Comparison of ENCODE assay signal across 8 cellular contexts in the genomic region with DNA sequence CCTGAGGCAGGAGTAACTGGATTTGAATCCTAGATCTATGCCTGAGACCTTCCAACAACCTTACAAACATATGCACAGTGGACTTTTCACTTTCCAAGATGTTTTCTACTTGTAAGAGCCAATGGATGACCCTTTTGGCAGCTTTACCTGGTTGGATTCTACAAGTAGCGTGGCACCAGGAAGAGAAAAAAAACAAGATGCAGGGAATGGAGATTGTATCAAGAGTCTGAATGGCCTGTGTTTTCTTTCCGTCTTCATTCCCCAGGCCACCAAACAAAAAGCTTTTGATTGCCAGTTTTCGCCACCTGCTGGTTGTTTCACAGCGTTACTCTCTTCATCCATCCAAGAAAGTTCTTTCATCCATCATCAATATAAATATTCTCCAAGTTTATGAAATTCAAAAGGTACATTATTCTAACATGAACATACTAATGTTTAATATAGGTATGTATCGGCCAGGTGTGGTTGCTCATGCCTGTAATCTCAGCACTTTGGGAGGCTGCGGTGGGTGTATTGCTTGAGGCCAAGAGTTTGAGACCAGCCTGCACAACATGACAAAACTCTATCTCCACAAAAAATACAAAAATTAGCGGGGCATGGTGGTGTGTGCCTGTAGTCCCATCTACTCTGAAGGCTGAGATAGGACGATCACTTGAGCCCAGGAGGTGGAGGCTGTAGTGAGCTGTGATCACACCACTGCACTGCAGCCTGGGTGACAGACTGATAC. TPM values are rescaled to one million over a fixed set of nuclear protein-coding genes. Genes with fewer than 3 reads are reported as not detected.
DNase-seq lines count a peak whose midpoint lies in the region; ATAC-seq and FAIRE-seq lines count a peak whose summit lies in the region.

No MANE protein-coding gene starts in this region.

- H3K27me3 ChIP-seq in trophoblast cell (ENCODE audit: insufficient read depth, low read length): peaks cover 12% of the 10 kb centered on the region

- H4K8ac ChIP-seq in trophoblast cell (ENCODE audit: low read depth, low read length): no peak overlapping the region

- no peaks in the 10 kb centered on the region for H3K79me2 ChIP-seq in trophoblast cell (ENCODE audit: control insufficient read depth, insufficient read depth, low read length, poor library complexity)

- H2AK5ac ChIP-seq in trophoblast cell (ENCODE audit: low read length): no peak overlapping the region

- no peak overlapping the region for H2BK120ac ChIP-seq in trophoblast cell (ENCODE audit: insufficient read depth, low read length, poor library complexity)

- no peak overlapping the region for H3K23ac ChIP-seq in trophoblast cell (ENCODE audit: low read length)

- H4K12ac ChIP-seq in trophoblast cell (ENCODE audit: low read depth, low read length): no peak overlapping the region

- H3K9me3 ChIP-seq in trophoblast cell (ENCODE audit: insufficient read depth, low read depth, low read length): peaks cover 2% of the 10 kb centered on the region

- WGBS in trophoblast cell (ENCODE audit: extremely low coverage, insufficient coverage, insufficient read length): no CpG with 5 or more reads among the region's 8 CpGs

- no peaks in the 10 kb centered on the region for H3K36me3 ChIP-seq in trophoblast cell (ENCODE audit: control insufficient read depth in 1 of 2, insufficient read depth in 2 of 2, low read length in 2 of 2)

- H3K14ac ChIP-seq in trophoblast cell (ENCODE audit: low read length): no peak overlapping the region

- no peak overlapping the region for H2BK5ac ChIP-seq in trophoblast cell (ENCODE audit: low read depth, low read length, poor library complexity)

- H3K27ac ChIP-seq in trophoblast cell (ENCODE audit: low read depth, low read length): no peak overlapping the region

- H3K18ac ChIP-seq in trophoblast cell (ENCODE audit: low read length): no peak overlapping the region

- no peak overlapping the region for H4K91ac ChIP-seq in trophoblast cell (ENCODE audit: low read depth, low read length)

- H3K79me1 ChIP-seq in trophoblast cell (ENCODE audit: low read length): peaks cover 4% of the 10 kb centered on the region

- H3K9ac ChIP-seq in trophoblast cell (ENCODE audit: low read length): peak overlapping the region; percentile 54

- peak; percentile 70 for FAIRE-seq in RCC 7860 (lab: Jason Lieb, UNC)

- H3K4me1 ChIP-seq in trophoblast cell (ENCODE audit: control insufficient read depth in 1 of 2, insufficient read depth in 2 of 2, low read length in 2 of 2): peaks cover 10 to 15% of the 10 kb centered on the region in 2 experiments

- H2BK12ac ChIP-seq in trophoblast cell (ENCODE audit: low read length): no peak overlapping the region

- no peak for ATAC-seq in GM21423 (IDR thresholded peaks at IDR 0.05; ENCODE audit: unreplicated experiment)

- H3K4me3 ChIP-seq in trophoblast cell (ENCODE audit: low read depth, low read length): no peak overlapping the region

- H3K4me2 ChIP-seq in trophoblast cell (ENCODE audit: low read length): peak overlapping the region; percentile 11

- H3K4ac ChIP-seq in trophoblast cell (ENCODE audit: low read depth, low read length): no peak overlapping the region

- no peak overlapping the region for H2AFZ ChIP-seq in trophoblast cell (ENCODE audit: insufficient read depth, low read length, poor library complexity)

- DNase-seq in ELR (ENCODE audit: low read depth) (peak; percentile 77), LoVo (ENCODE audit: low spot score) (peak; percentile 77), RCC 7860 (ENCODE audit: low spot score) (peak; percentile 44), glomerular visceral epithelial cell (ENCODE audit: extremely low spot score) (peak; percentile 67), trophoblast cell (peak; percentile 54 to 85), cerebellar nuclear complex (lab: John Stamatoyannopoulos, UW) (no peak)
- peak; percentile 52 for DNase-seq in activated naive CD4-positive, alpha-beta T cell treated with Interleukin-2 at 50 U/mL for 16 hours

RNA-seq across cellular contexts. Expression of a gene that starts 3.5 kb away (rescaled TPM):
- 5.8 and 6.5 TPM in 2 replicates for polyA plus RNA-seq in trophoblast cell (2013)

RNA-seq across cellular contexts. Expression of a gene that starts 43.9 kb away (rescaled TPM):
- polyA plus RNA-seq in trophoblast cell (2013): 24.9 and 25.3 TPM in 2 replicates

Comparison
In these comparisons a context has a peak if more than half of its experiments do, and no peak if none do; other contexts are left out.
1. DNase-seq: peak in ELR (single experiment), LoVo (single experiment), RCC 7860 (single experiment), activated naive CD4-positive, alpha-beta T cell treated with Interleukin-2 at 50 U/mL for 16 hours (single experiment), glomerular visceral epithelial cell (single experiment) and trophoblast cell (2 of 2); none in cerebellar nuclear complex (0 of 2).